Comparison of ENCODE assay signal across 8 cellular contexts in the genomic region with DNA sequence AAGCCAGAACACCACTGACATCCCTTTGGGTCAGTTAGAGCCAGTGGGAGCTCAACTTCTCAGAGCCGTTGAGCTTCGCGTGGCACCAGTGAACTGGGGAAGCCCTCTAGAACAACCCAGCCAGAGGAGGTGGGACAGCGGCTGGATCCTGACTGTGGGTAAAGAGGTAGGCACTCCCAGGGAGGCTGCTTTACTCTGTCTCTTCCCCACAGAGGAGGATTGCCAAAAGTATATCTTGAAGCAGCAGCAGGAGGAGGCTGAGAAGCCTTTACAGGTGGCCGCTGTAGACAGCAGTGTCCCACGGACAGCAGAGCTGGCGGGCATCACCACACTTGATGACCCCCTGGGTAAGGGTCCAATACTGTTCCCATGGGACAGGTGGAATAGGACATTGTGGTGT. TPM values are rescaled to one million over a fixed set of nuclear protein-coding genes. Genes with fewer than 3 reads are reported as not detected.
DNase-seq lines count a peak whose midpoint lies in the region; ATAC-seq and TF ChIP-seq lines count a peak whose summit lies in the region.

No MANE protein-coding gene starts in this region.

- H3K9ac ChIP-seq in parathyroid adenoma: no peak overlapping the region

- BruUV-seq in Panc1 (replicated peaks; lab: Mats Ljungman, UMichigan): no TSS peak

- intact Hi-C loops in Panc1 (cut with micrococcal nuclease; ENCODE audit: unreplicated experiment) (no loop called here), esophagus squamous epithelium (cut with DNase I) (loop anchor here (10.0 kb wide), 1 partner anchor 105 kb away; a partner anchor contains a TSS)

- H3K36me3 ChIP-seq in Panc1 (ENCODE audit: control insufficient read depth, insufficient read depth, low read length) (peaks cover 2% of the 10 kb centered on the region; the same call in 1 of the 2 replicates), esophagus squamous epithelium (peaks cover 0 to 35% (median 0%) of the 10 kb centered on the region in 3 donors), parathyroid adenoma (ENCODE audit: control insufficient read depth, insufficient read depth, low read length) (no peaks in the 10 kb centered on the region), H7 (replicated peaks; ENCODE audit: control insufficient read depth, insufficient read depth, low read length) (peaks cover 10% of the 10 kb centered on the region)

- H3K4me1 ChIP-seq in Panc1 (ENCODE audit: control insufficient read depth, insufficient read depth, low read length) (peaks cover 5% of the 10 kb centered on the region), esophagus squamous epithelium (peaks cover 25 to 56% (median 34%) of the 10 kb centered on the region in 3 donors), parathyroid adenoma (peaks cover 16% of the 10 kb centered on the region)

- peak overlapping the region; percentile 79 to 82 for H3K4me3 ChIP-seq in Panc1 (ENCODE audit: low read depth in 2 of 2, low read length in 2 of 2)
- peak overlapping the region; percentile 64 to 99 (median 90) for H3K4me3 ChIP-seq in esophagus squamous epithelium
- peak overlapping the region; percentile 85 for H3K4me3 ChIP-seq in parathyroid adenoma (ENCODE audit: low read depth, low read length)
- H3K4me3 ChIP-seq in H7 (ENCODE audit: insufficient read depth, low read depth, low read length): no peak overlapping the region

- H3K4me2 ChIP-seq in parathyroid adenoma (ENCODE audit: low read length): peak overlapping the region; percentile 82

- H3K9me3 ChIP-seq in Panc1 (ENCODE audit: control insufficient read depth, insufficient read depth, low read depth, low read length) (no peaks in the 10 kb centered on the region), esophagus squamous epithelium (no peaks in the 10 kb centered on the region), parathyroid adenoma (ENCODE audit: control insufficient read depth, low read length) (no peaks in the 10 kb centered on the region)

- H3K27me3 ChIP-seq in Panc1 (ENCODE audit: control insufficient read depth, insufficient read depth, low read length): no peaks in the 10 kb centered on the region
- no peaks in the 10 kb centered on the region for H3K27me3 ChIP-seq in esophagus squamous epithelium
- H3K27me3 ChIP-seq in parathyroid adenoma (ENCODE audit: control insufficient read depth, insufficient read depth, low read length): no peaks in the 10 kb centered on the region
- peaks cover 5% of the 10 kb centered on the region; the same call in 1 of the 2 replicates for H3K27me3 ChIP-seq in H7 (ENCODE audit: control insufficient read depth, insufficient read depth, low read length)

- no peak for ATAC-seq in Panc1

- DNase-seq in COLO668 (lab: John Stamatoyannopoulos, UW; ENCODE audit: unreplicated experiment) (peak; percentile 1), Panc1 (ENCODE audit: low read depth, low spot score) (no peak), esophagus squamous epithelium (lab: John Stamatoyannopoulos, UW) (no peak), H7 (no peak), UCSD-AML1 (lab: John Stamatoyannopoulos, UW; ENCODE audit: unreplicated experiment) (no peak), NCI-H1436 (lab: John Stamatoyannopoulos, UW) (no peak), foreskin melanocyte (no peak)

- CTCF ChIA-PET in Panc1 (lab: Charles Lee): interaction anchor here (1.1 kb wide), 1 partner anchor 24 kb away, joined by 4 read pairs; no protein-coding TSS in a partner anchor

- peak overlapping the region; percentile 93 for H2AFZ ChIP-seq in parathyroid adenoma

- H3K79me2 ChIP-seq in parathyroid adenoma: peaks cover 16% of the 10 kb centered on the region

- POLR2A ChIA-PET in Panc1 (lab: Charles Lee): no interaction called here

- TF ChIP-seq CTCF in Panc1 (IDR thresholded peaks at IDR 0.05) (no peak), esophagus squamous epithelium (IDR thresholded peaks at IDR 0.05) (no peak), parathyroid adenoma (IDR thresholded peaks at IDR 0.05) (no peak)

- H3K27ac ChIP-seq in Panc1 (ENCODE audit: low read length) (peak overlapping the region; percentile 95; the same call in 1 of the 2 replicates), esophagus squamous epithelium (peak overlapping the region; percentile 90 to 98 (median 94)), parathyroid adenoma (no peak overlapping the region)

- no peak for TF ChIP-seq POLR2A in esophagus squamous epithelium (IDR thresholded peaks at IDR 0.05)

- 69 to 81% methylated on average over 4 to 7 of the region's 7 CpGs for WGBS in esophagus squamous epithelium, 2 donors

- in situ Hi-C loops in Panc1 (cut with HindIII; ENCODE audit: low pct_unique_long_range_greater_than_20kb, low sequenced_read_pairs): no loop called here

RNA-seq across cellular contexts. Expression of a gene that starts 1.2 kb away (rescaled TPM):
- 32.7 TPM for total RNA-seq in Panc1 (2021; ENCODE audit: unreplicated experiment)
- 38.4 TPM for polyA plus RNA-seq in Panc1 (2012; ENCODE audit: insufficient read length)
- total RNA-seq in esophagus squamous epithelium: 10 to 100 TPM; 42.5 to 77.1 (median 60.2) TPM
- 1.8 and 3.4 TPM in 2 replicates for total RNA-seq in H7 (2014; rRNA removed; shearing (Covaris generic))

RNA-seq across cellular contexts. Expression of a gene that starts 2.7 kb away (rescaled TPM):
- total RNA-seq in Panc1 (2021; ENCODE audit: unreplicated experiment): 52.0 TPM
- 69.2 TPM for polyA plus RNA-seq in Panc1 (2012; ENCODE audit: insufficient read length)
- total RNA-seq in esophagus squamous epithelium: 10 to 100 TPM; 63.5 to 75.2 (median 68.7) TPM
- 12.8 and 15.7 TPM in 2 replicates for total RNA-seq in H7 (2014; rRNA removed; shearing (Covaris generic))

RNA-seq across cellular contexts. Expression of a gene that starts 25.7 kb away (rescaled TPM):
- total RNA-seq in Panc1 (2021; ENCODE audit: unreplicated experiment): 33.2 TPM
- 20.4 TPM for polyA plus RNA-seq in Panc1 (2012; ENCODE audit: insufficient read length)
- total RNA-seq in esophagus squamous epithelium: 10 to 100 TPM; 28.8 to 48.2 (median 37.6) TPM
- 25.5 and 30.9 TPM in 2 replicates for total RNA-seq in H7 (2014; rRNA removed; shearing (Covaris generic))
